9 cellular contexts compared by ENCODE assay signal in genomic region chr3:109702252-109702651, GRCh38.
DNase-seq lines count a peak whose midpoint lies in the region; ATAC-seq and TF ChIP-seq lines count a peak whose summit lies in the region.
"Had no signal": no experiment of that assay in that cellular context is flagged by ENCODE, and none has a peak within 500 bp of the region (broad histone marks: within the 10 kb centered on the region; RNA-seq: fewer than 3 reads in every experiment).

No MANE protein-coding gene starts in this region.

- ATAC-seq in GM19468 (IDR thresholded peaks at IDR 0.05; ENCODE audit: extremely low read depth, unreplicated experiment): peak; percentile 78
- ATAC-seq in HG03565 (IDR thresholded peaks at IDR 0.05; ENCODE audit: unreplicated experiment): peak; percentile 79
- ATAC-seq in Right ventricle myocardium superior (ENCODE audit: poor library complexity): no peak
- ATAC-seq in GM19328 (IDR thresholded peaks at IDR 0.05; ENCODE audit: unreplicated experiment): no peak

- TF ChIP-seq CTCF in AG10803 (conservative IDR thresholded peaks at IDR 0.05; ENCODE audit: low read length): no peak
- TF ChIP-seq CTCF in astrocyte of the cerebellum (IDR thresholded peaks at IDR 0.05; ENCODE audit: low read depth, low read length, missing control alignments): no peak

- in situ Hi-C loops in astrocyte of the cerebellum (cut with HindIII; ENCODE audit: low sequenced_read_pairs): no loop called here

- H3K4me3 ChIP-seq in AG10803 (ENCODE audit: low read length): no peak overlapping the region
- no peak overlapping the region for H3K4me3 ChIP-seq in astrocyte of the cerebellum (ENCODE audit: low read depth, low read length)

- DNase-seq in AG10803 (ENCODE audit: low read depth) (peak; percentile 22), astrocyte of the cerebellum (ENCODE audit: low read depth) (peak; percentile 97), Right ventricle myocardium superior (no peak), HuH-7.5 (ENCODE audit: low spot score) (no peak)
- no peak for DNase-seq in effector CD4-positive, alpha-beta T cell
- DNase-seq: DMS 273 treated with DMSO at 0.1 percent for 48 hours had no signal

- intact Hi-C loops in Right ventricle myocardium superior (cut with DNase I): no loop called here

Comparison
In these comparisons a context has a peak if more than half of its experiments do, and no peak if none do; other contexts are left out.
1. DNase-seq: peak in AG10803 (single experiment) and astrocyte of the cerebellum (single experiment); none in Right ventricle myocardium superior (single experiment), effector CD4-positive, alpha-beta T cell (single experiment) and HuH-7.5 (single experiment).
2. ATAC-seq: peak in GM19468 (single experiment) and HG03565 (single experiment); none in Right ventricle myocardium superior (single experiment) and GM19328 (single experiment).